Comparison of ENCODE assay signal across 16 cellular contexts in genomic region chr10:60042959-60043358, GRCh38.
DNase-seq lines count a peak whose midpoint lies in the region; ATAC-seq and TF ChIP-seq lines count a peak whose summit lies in the region.
"Had no signal": no experiment of that assay in that cellular context is flagged by ENCODE, and none has a peak within 500 bp of the region (broad histone marks: within the 10 kb centered on the region; RNA-seq: fewer than 3 reads in every experiment).

No MANE protein-coding gene starts in this region.

- no peaks in the 10 kb centered on the region for H3K36me3 ChIP-seq in mesenchymal stem cell (ENCODE audit: control insufficient read depth in 1 of 2, insufficient read depth in 2 of 2, low read depth in 1 of 2, low read length in 2 of 2)

- no peak overlapping the region for H2BK5ac ChIP-seq in mesenchymal stem cell (ENCODE audit: low read depth, low read length, poor library complexity, severe bottlenecking)

- no peak overlapping the region for H4K8ac ChIP-seq in mesenchymal stem cell (ENCODE audit: low read length)

- POLR2A ChIA-PET in HEK293T (lab: Yijun Ruan, JAX): no interaction called here

- H2AFZ ChIP-seq in mesenchymal stem cell (ENCODE audit: low read depth, low read length): no peak overlapping the region

- H2AK5ac ChIP-seq in mesenchymal stem cell (ENCODE audit: low read length, severe bottlenecking): no peak overlapping the region

- DNase-seq in HEK293T (ENCODE audit: extremely low spot score) (no peak), amniotic epithelial cell (ENCODE audit: low read depth) (peak; percentile 28), mesenchymal stem cell (peak; percentile 63), DMS79 treated with DMSO at 0.1 percent for 48 hours (lab: John Stamatoyannopoulos, UW) (no peak), DMS 273 treated with DMSO at 0.1 percent for 48 hours (lab: John Stamatoyannopoulos, UW) (no peak)
- DNase-seq: activated CD4-positive, alpha-beta T cell treated with anti-CD3 and anti-CD28 coated beads, Interleukin-2, amount 10 ng/mL, durations not matched to agents 7 days and 5 days; activated CD8-positive, alpha-beta memory T cell treated with anti-CD3 and anti-CD28 coated beads, Interleukin-2, amount 10 ng/mL, durations not matched to agents 7 days and 5 days; activated naive CD4-positive, alpha-beta T cell treated with anti-CD3 and anti-CD28 coated beads, Interleukin-2, amount 10 ng/mL, durations not matched to agents 7 days and 5 days; islet precursor cell; NCI-H1092; trophoblast cell had no signal

- H3K14ac ChIP-seq in mesenchymal stem cell (ENCODE audit: low read length in 2 of 2): no peak overlapping the region

- no peak overlapping the region for H4K91ac ChIP-seq in mesenchymal stem cell (ENCODE audit: low read length)

- no peak overlapping the region for H3K4me2 ChIP-seq in mesenchymal stem cell (ENCODE audit: low read length, poor library complexity, severe bottlenecking)

- H3K4ac ChIP-seq in mesenchymal stem cell (ENCODE audit: low read depth in 1 of 2, low read length in 2 of 2): no peak overlapping the region

- no peak overlapping the region for H2BK12ac ChIP-seq in mesenchymal stem cell (ENCODE audit: low read length in 2 of 2)

- H3K4me3 ChIP-seq in mesenchymal stem cell (ENCODE audit: insufficient read depth in 1 of 2, low read depth in 1 of 2, low read length in 2 of 2): no peak overlapping the region

- no peaks in the 10 kb centered on the region for H3K27me3 ChIP-seq in mesenchymal stem cell (ENCODE audit: control insufficient read depth in 1 of 2, insufficient read depth in 1 of 2, low read length in 2 of 2)

- H3K27ac ChIP-seq in mesenchymal stem cell (ENCODE audit: low read length, poor library complexity, severe bottlenecking): no peak overlapping the region

- H3K9me3 ChIP-seq in mesenchymal stem cell (ENCODE audit: control insufficient read depth, low read length): no peaks in the 10 kb centered on the region

- WGBS in mesenchymal stem cell: 50% methylated on average over 1 of the region's 2 CpGs

- H3K79me1 ChIP-seq in mesenchymal stem cell (replicated peaks; ENCODE audit: low read length, poor library complexity, severe bottlenecking): no peaks in the 10 kb centered on the region

- no peaks in the 10 kb centered on the region for H3K4me1 ChIP-seq in mesenchymal stem cell (ENCODE audit: control insufficient read depth, insufficient read depth, low read depth, low read length)

- H3K23ac ChIP-seq in mesenchymal stem cell (ENCODE audit: low read length in 2 of 2): no peak overlapping the region

- no peak overlapping the region for H3K9ac ChIP-seq in mesenchymal stem cell (ENCODE audit: low read length)

- ATAC-seq in GM19395 (IDR thresholded peaks at IDR 0.05; ENCODE audit: unreplicated experiment): peak; percentile 54
- no peak for ATAC-seq in GM19324 (IDR thresholded peaks at IDR 0.05; ENCODE audit: low FRiP score, unreplicated experiment)
- ATAC-seq in HG03280 (IDR thresholded peaks at IDR 0.05; ENCODE audit: unreplicated experiment): no peak
- ATAC-seq: activated CD8-positive, alpha-beta memory T cell treated with anti-CD3 and anti-CD28 coated beads, Interleukin-2, amount 10 ng/mL, durations not matched to agents 7 days and 5 days; sciatic nerve; SK-N-SH treated with all-trans-retinoic acid at 6 μM for 48 hours had no signal

- no peak overlapping the region for H3K18ac ChIP-seq in mesenchymal stem cell (ENCODE audit: low read depth in 1 of 2, low read length in 2 of 2)

- no peak overlapping the region for H2BK15ac ChIP-seq in mesenchymal stem cell (ENCODE audit: low read depth, poor library complexity, severe bottlenecking)

- no peak overlapping the region for H2BK120ac ChIP-seq in mesenchymal stem cell (ENCODE audit: low read depth, low read length)

- CTCF ChIA-PET in HEK293T (lab: Yijun Ruan, JAX): no interaction called here

TF ChIP-seq in HEK293T, 16 proteins besides CTCF, POLR2A, EP300 and RAD21:
- TF ChIP-seq PKNOX1 (IDR thresholded peaks at IDR 0.05): peak; percentile 62
- no peak for TF ChIP-seq NFRKB (IDR thresholded peaks at IDR 0.05)

Comparison
In these comparisons a context has a peak if more than half of its experiments do, and no peak if none do; other contexts are left out.
1. DNase-seq: peak in amniotic epithelial cell (single experiment) and mesenchymal stem cell (single experiment); none in HEK293T (single experiment), DMS79 treated with DMSO at 0.1 percent for 48 hours (single experiment) and DMS 273 treated with DMSO at 0.1 percent for 48 hours (single experiment).